In the genomic region with DNA sequence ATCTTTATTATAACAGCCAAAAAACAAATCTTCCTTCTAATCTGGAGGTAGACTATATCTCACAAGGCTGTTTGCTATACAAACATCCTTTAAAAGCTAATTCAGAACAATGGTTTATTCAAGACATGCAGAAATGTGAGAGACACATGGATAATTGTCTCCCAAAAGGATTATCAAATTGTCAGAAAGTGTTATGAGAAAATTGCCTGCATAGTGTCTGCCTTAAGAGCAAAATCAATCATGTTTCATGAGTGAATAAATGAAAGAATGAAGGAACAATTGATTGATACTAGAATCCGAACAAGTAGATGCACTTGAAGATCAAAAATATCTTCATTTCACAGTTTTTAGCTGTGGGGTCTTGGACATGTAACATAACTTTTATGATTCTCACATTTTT, we compare ENCODE assay signal across 33 cellular contexts.
DNase-seq lines count a peak whose midpoint lies in the region; ATAC-seq, FAIRE-seq and TF ChIP-seq lines count a peak whose summit lies in the region.
"Had no signal": no experiment of that assay in that cellular context is flagged by ENCODE, and none has a peak within 500 bp of the region (broad histone marks: within the 10 kb centered on the region; RNA-seq: fewer than 3 reads in every experiment).

No MANE protein-coding gene starts in this region.

- no peaks in the 10 kb centered on the region for H3K36me3 Mint-ChIP-seq in astrocyte (ENCODE audit: low read depth, unreplicated experiment)
- H3K36me3 Mint-ChIP-seq: CD14-positive monocyte; CD4-positive, alpha-beta memory T cell; CD4-positive, CD25-positive, alpha-beta regulatory T cell; CD8-positive, alpha-beta memory T cell; CD8-positive, alpha-beta T cell had no signal

- no peaks in the 10 kb centered on the region for H3K9me2 ChIP-seq in neural cell (ENCODE audit: insufficient read depth, low read length)

- no peak for ATAC-seq in Right ventricle myocardium superior (ENCODE audit: poor library complexity)
- ATAC-seq: A549; CD8-positive, alpha-beta T cell had no signal

- H3K36me3 ChIP-seq in astrocyte (ENCODE audit: insufficient read depth, low read length) (no peaks in the 10 kb centered on the region), neural cell (ENCODE audit: insufficient read depth, low read length) (no peaks in the 10 kb centered on the region)
- H3K36me3 ChIP-seq: BE2C; BLaER1; BLaER1 treated with 17β-estradiol and CSF1 and Interleukin-3, amounts not matched to agents 10 nM and 100 nM had no signal

- CTCF ChIA-PET in HEK293T (lab: Yijun Ruan, JAX): no interaction called here

- H3K79me2 ChIP-seq in astrocyte (ENCODE audit: insufficient read depth, low read length) (no peaks in the 10 kb centered on the region), neural cell (replicated peaks; ENCODE audit: insufficient read depth, low read length) (no peaks in the 10 kb centered on the region)

- H3K9me3 ChIP-seq in astrocyte (ENCODE audit: insufficient read depth, low read depth, low read length) (no peaks in the 10 kb centered on the region), neural cell (ENCODE audit: low read length) (no peaks in the 10 kb centered on the region)
- H3K9me3 ChIP-seq: BE2C, Caco-2 had no signal

- H3K27ac ChIP-seq in astrocyte (ENCODE audit: low read depth, low read length) (no peak overlapping the region), neural cell (ENCODE audit: low read length) (peak overlapping the region; percentile 57)
- H3K27ac ChIP-seq: 22Rv1; A549; BLaER1; BLaER1 treated with 17β-estradiol and CSF1 and Interleukin-3, amounts not matched to agents 10 nM and 100 nM; C4-2B had no signal

- no peaks in the 10 kb centered on the region for H3K27me3 Mint-ChIP-seq in astrocyte (ENCODE audit: low read depth, unreplicated experiment)
- H3K27me3 Mint-ChIP-seq: B cell; CD4-positive, alpha-beta memory T cell; CD4-positive, alpha-beta T cell; CD4-positive, CD25-positive, alpha-beta regulatory T cell; CD8-positive, alpha-beta memory T cell had no signal

- no peaks in the 10 kb centered on the region for H4K20me1 ChIP-seq in astrocyte (ENCODE audit: insufficient read depth, low read length)
- no peaks in the 10 kb centered on the region for H4K20me1 ChIP-seq in neural cell (ENCODE audit: insufficient read depth)
- H4K20me1 ChIP-seq: BLaER1; BLaER1 treated with 17β-estradiol and CSF1 and Interleukin-3, amounts not matched to agents 10 nM and 100 nM had no signal

- TF ChIP-seq EP300 in neural cell (conservative IDR thresholded peaks at IDR 0.05; ENCODE audit: poor library complexity, severe bottlenecking): peak; percentile 95

- no peaks in the 10 kb centered on the region for H3K4me1 Mint-ChIP-seq in astrocyte (ENCODE audit: low read depth, unreplicated experiment)
- H3K4me1 Mint-ChIP-seq: B cell; CD14-positive monocyte; CD4-positive, alpha-beta memory T cell; CD4-positive, CD25-positive, alpha-beta regulatory T cell; CD8-positive, alpha-beta memory T cell had no signal

- POLR2A ChIA-PET in HEK293T (lab: Yijun Ruan, JAX): no interaction called here

- H3K4me2 ChIP-seq in astrocyte (ENCODE audit: low read length) (no peak overlapping the region), neural cell (ENCODE audit: low read length) (peak overlapping the region; percentile 56)
- H3K4me2 ChIP-seq: A549; BLaER1; BLaER1 treated with 17β-estradiol and CSF1 and Interleukin-3, amounts not matched to agents 10 nM and 100 nM had no signal

- H3K4me3 ChIP-seq in astrocyte (ENCODE audit: insufficient read depth, low read depth, low read length): no peak overlapping the region
- peak overlapping the region; percentile 45 for H3K4me3 ChIP-seq in neural cell (ENCODE audit: low read length)
- H3K4me3 ChIP-seq: A549; BLaER1; BLaER1 treated with 17β-estradiol and CSF1 and Interleukin-3, amounts not matched to agents 10 nM and 100 nM had no signal

- no peak overlapping the region for H3K4me3 Mint-ChIP-seq in astrocyte (ENCODE audit: unreplicated experiment)
- H3K4me3 Mint-ChIP-seq: B cell; CD14-positive monocyte; CD4-positive, alpha-beta memory T cell; CD4-positive, alpha-beta T cell; CD4-positive, CD25-positive, alpha-beta regulatory T cell; CD8-positive, alpha-beta memory T cell; CD8-positive, alpha-beta T cell had no signal

- TF ChIP-seq RAD21 in neural cell (conservative IDR thresholded peaks at IDR 0.05): no peak

- no peak for TF ChIP-seq CTCF in astrocyte (IDR thresholded peaks at IDR 0.05; ENCODE audit: insufficient read depth, low read depth, low read length)
- no peak for TF ChIP-seq CTCF in neural cell (IDR thresholded peaks at IDR 0.05; ENCODE audit: poor library complexity, severe bottlenecking)

- intact Hi-C loops in Right ventricle myocardium superior (cut with DNase I): no loop called here

- H3K27me3 ChIP-seq in astrocyte (ENCODE audit: insufficient read depth, low read length) (no peaks in the 10 kb centered on the region), neural cell (ENCODE audit: insufficient read depth, low read depth, low read length) (no peaks in the 10 kb centered on the region)
- H3K27me3 ChIP-seq: BE2C; BLaER1; BLaER1 treated with 17β-estradiol and CSF1 and Interleukin-3, amounts not matched to agents 10 nM and 100 nM had no signal

- H3K9me3 Mint-ChIP-seq in astrocyte (ENCODE audit: unreplicated experiment): no peaks in the 10 kb centered on the region

- no peaks in the 10 kb centered on the region for H3K4me1 ChIP-seq in astrocyte (ENCODE audit: insufficient read depth, low read length)
- H3K4me1 ChIP-seq: A549, BE2C, BLaER1, Caco-2 had no signal

- H2AFZ ChIP-seq in astrocyte (ENCODE audit: low read depth, low read length) (no peak overlapping the region), neural cell (ENCODE audit: low read depth, low read length) (no peak overlapping the region)

- DNase-seq in astrocyte (ENCODE audit: low read depth) (no peak), Right ventricle myocardium superior (no peak), HEK293T (ENCODE audit: extremely low spot score) (no peak)
- DNase-seq: 8988T; ACHN; AML-193; BE2C; C1 segment of cervical spinal cord; Caco-2; Calu3; CD4-positive, alpha-beta memory T cell; CD4-positive, alpha-beta T cell; CD4-positive, CD25-positive, alpha-beta regulatory T cell; CD8-positive, alpha-beta memory T cell; CD8-positive, alpha-beta T cell; COR-L47; DMS 273 treated with DMSO at 0.1 percent for 48 hours; DMS153; DMS53; DMS79; DMS79 treated with DMSO at 0.1 percent for 48 hours; DND-41; EL had no signal

- H3F3A ChIP-seq in neural cell (ENCODE audit: insufficient read depth, low read length, poor library complexity, severe bottlenecking): no peaks in the 10 kb centered on the region

- FAIRE-seq in astrocyte (lab: Jason Lieb, UNC): peak; percentile 13
- FAIRE-seq: A204.1, A549, D721Med had no signal

- no peak overlapping the region for H3K27ac Mint-ChIP-seq in astrocyte (ENCODE audit: unreplicated experiment)
- H3K27ac Mint-ChIP-seq: B cell; CD14-positive monocyte; CD4-positive, alpha-beta memory T cell; CD4-positive, alpha-beta T cell; CD4-positive, CD25-positive, alpha-beta regulatory T cell; CD8-positive, alpha-beta memory T cell; CD8-positive, alpha-beta T cell had no signal

- H3K9ac ChIP-seq in astrocyte (ENCODE audit: low read length) (no peak overlapping the region), neural cell (ENCODE audit: low read length) (no peak overlapping the region)
- H3K9ac ChIP-seq: BLaER1; BLaER1 treated with 17β-estradiol and CSF1 and Interleukin-3, amounts not matched to agents 10 nM and 100 nM had no signal

TF ChIP-seq in neural cell, 6 proteins besides CTCF, POLR2A, EP300 and RAD21 (continues in another document):
- TF ChIP-seq POLR2AphosphoS5 (IDR thresholded peaks at IDR 0.05) (peak; percentile 94), TAF1 (IDR thresholded peaks at IDR 0.05; ENCODE audit: low read depth) (no peak)

TF ChIP-seq in HEK293T, 16 proteins besides CTCF, POLR2A, EP300 and RAD21:
- no peak for TF ChIP-seq FOXM1 (IDR thresholded peaks at IDR 0.05; ENCODE audit: borderline replicate concordance)
- TF ChIP-seq NFRKB (IDR thresholded peaks at IDR 0.05): no peak
- no peak for TF ChIP-seq ZNF384 (IDR thresholded peaks at IDR 0.05)
- TF ChIP-seq SP1 (IDR thresholded peaks at IDR 0.05): no peak
- no peak for TF ChIP-seq FOXK2 (IDR thresholded peaks at IDR 0.05)
- TF ChIP-seq, protein P1, sequence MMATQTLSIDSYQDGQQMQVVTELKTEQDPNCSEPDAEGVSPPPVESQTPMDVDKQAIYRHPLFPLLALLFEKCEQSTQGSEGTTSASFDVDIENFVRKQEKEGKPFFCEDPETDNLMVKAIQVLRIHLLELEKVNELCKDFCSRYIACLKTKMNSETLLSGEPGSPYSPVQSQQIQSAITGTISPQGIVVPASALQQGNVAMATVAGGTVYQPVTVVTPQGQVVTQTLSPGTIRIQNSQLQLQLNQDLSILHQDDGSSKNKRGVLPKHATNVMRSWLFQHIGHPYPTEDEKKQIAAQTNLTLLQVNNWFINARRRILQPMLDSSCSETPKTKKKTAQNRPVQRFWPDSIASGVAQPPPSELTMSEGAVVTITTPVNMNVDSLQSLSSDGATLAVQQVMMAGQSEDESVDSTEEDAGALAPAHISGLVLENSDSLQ (IDR thresholded peaks at IDR 0.05): no peak
